Comparison of ENCODE assay signal across 9 cellular contexts in genomic region chr10:103879409-103879808, GRCh38.
"Had no signal": no experiment of that assay in that cellular context is flagged by ENCODE, and none has a peak within 500 bp of the region (broad histone marks: within the 10 kb centered on the region; RNA-seq: fewer than 3 reads in every experiment).

No MANE protein-coding gene starts in this region.

- H3K27ac ChIP-seq: right lobe of liver, stomach had no signal

- H3K4me1 Mint-ChIP-seq: activated CD4-positive, alpha-beta T cell treated with anti-CD3 and anti-CD28 coated beads, Interleukin-2, amount 10 ng/mL, durations not matched to agents 7 days and 5 days; nephron had no signal

- H3K27me3 ChIP-seq: right lobe of liver, stomach had no signal

- ATAC-seq: psoas muscle had no signal

- H3K4me1 ChIP-seq: psoas muscle, right lobe of liver, stomach had no signal

- H3K27me3 Mint-ChIP-seq: activated CD4-positive, alpha-beta T cell treated with anti-CD3 and anti-CD28 coated beads, Interleukin-2, amount 10 ng/mL, durations not matched to agents 7 days and 5 days had no signal

- H3K4me3 ChIP-seq: psoas muscle, right lobe of liver, stomach had no signal

- H3K9me3 ChIP-seq: psoas muscle, right lobe of liver, stomach had no signal

- H3K27ac Mint-ChIP-seq: activated CD4-positive, alpha-beta T cell treated with anti-CD3 and anti-CD28 coated beads, Interleukin-2, amount 10 ng/mL, durations not matched to agents 7 days and 5 days; activated T-helper 1 cell treated with anti-CD3 and anti-CD28 coated beads, Interleukin-12 subunit alpha, Interleukin-12 subunit beta, Interleukin-2, Interleukin-4 antibody, amounts not matched to agents 30 ng/mL and 10 ng/mL and 1 ng/mL, durations not matched to agents 14 hours and 24 hours and 36 hours; nephron had no signal

- H3K4me3 Mint-ChIP-seq: activated CD4-positive, alpha-beta T cell treated with anti-CD3 and anti-CD28 coated beads, Interleukin-2, amount 10 ng/mL, durations not matched to agents 7 days and 5 days; activated T-helper 1 cell treated with anti-CD3 and anti-CD28 coated beads, Interleukin-12 subunit alpha, Interleukin-12 subunit beta, Interleukin-2, Interleukin-4 antibody, amounts not matched to agents 30 ng/mL and 10 ng/mL and 1 ng/mL, durations not matched to agents 14 hours and 24 hours and 36 hours; nephron had no signal

- DNase-seq: activated CD4-positive, alpha-beta T cell treated with anti-CD3 and anti-CD28 coated beads, Interleukin-2, amount 10 ng/mL, durations not matched to agents 7 days and 5 days; activated naive CD4-positive, alpha-beta T cell treated with Interleukin-2 at 50 U/mL for 16 hours; foreskin fibroblast; mesendoderm; psoas muscle; right lobe of liver; stomach had no signal

- H3K9me3 Mint-ChIP-seq: activated CD4-positive, alpha-beta T cell treated with anti-CD3 and anti-CD28 coated beads, Interleukin-2, amount 10 ng/mL, durations not matched to agents 7 days and 5 days; activated T-helper 1 cell treated with anti-CD3 and anti-CD28 coated beads, Interleukin-12 subunit alpha, Interleukin-12 subunit beta, Interleukin-2, Interleukin-4 antibody, amounts not matched to agents 30 ng/mL and 10 ng/mL and 1 ng/mL, durations not matched to agents 14 hours and 24 hours and 36 hours; nephron had no signal
